In the genomic region with DNA sequence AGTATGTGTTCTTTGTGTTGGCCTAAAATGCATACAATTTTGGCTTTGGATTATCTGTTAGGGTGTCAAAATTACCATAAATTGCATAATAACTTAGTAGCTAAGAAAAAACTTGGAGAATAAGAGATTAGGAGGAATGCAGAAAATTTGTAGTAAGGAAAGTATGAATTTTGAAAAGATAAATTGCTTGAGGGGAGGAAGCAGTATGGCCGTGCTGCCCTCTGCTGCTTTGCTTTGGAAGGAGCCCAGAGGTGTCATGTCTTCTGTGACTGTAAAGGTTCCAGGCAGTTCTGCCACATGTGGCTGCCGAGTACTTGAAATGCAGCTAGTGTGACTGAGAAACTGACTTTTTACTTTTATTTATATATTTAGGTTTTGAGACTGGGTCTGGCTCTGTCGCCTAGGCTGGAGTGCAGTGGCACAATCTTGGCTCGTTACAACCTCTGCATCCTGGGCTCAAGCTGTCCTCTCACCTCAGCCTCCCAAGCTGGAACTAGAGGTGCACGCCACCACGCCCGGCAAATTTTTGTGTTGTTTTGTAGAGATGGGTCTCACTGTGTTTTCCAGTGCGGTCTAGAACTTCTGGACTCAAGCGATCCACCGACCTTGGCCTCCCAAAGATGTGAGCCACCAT, we compare ENCODE assay signal across 8 cellular contexts. TPM values are rescaled to one million over a fixed set of nuclear protein-coding genes. Genes with fewer than 3 reads are reported as not detected.
A peak's percentile ranks its signal among the peaks of the same experiment; 100 is the strongest.
DNase-seq lines count a peak whose midpoint lies in the region; ATAC-seq and TF ChIP-seq lines count a peak whose summit lies in the region.

No MANE protein-coding gene starts in this region.

- peaks cover 6% of the 10 kb centered on the region; the same call in 1 of the 2 replicates for H3K4me1 ChIP-seq in GM23338 (ENCODE audit: insufficient read depth)
- peaks cover 2 to 10% of the 10 kb centered on the region in 2 donors for H3K4me1 ChIP-seq in neuronal stem cell (ENCODE audit: control insufficient read depth in 2 of 2, insufficient read depth in 1 of 2, low read depth in 1 of 2, low read length in 2 of 2)

- H2BK5ac ChIP-seq in neuronal stem cell (ENCODE audit: low read length), result no peak overlapping the region

- intact Hi-C loops in activated T-helper 1 cell treated with anti-CD3 and anti-CD28 coated beads, Interleukin-12 subunit alpha, Interleukin-12 subunit beta, Interleukin-2, Interleukin-4 antibody, amounts not matched to agents 30 ng/mL and 10 ng/mL and 1 ng/mL, durations not matched to agents 14 hours and 24 hours and 36 hours (cut with micrococcal nuclease), result loop anchor here (1.0 to 2.0 kb wide), 3 partner anchors 58 to 813 kb away; no protein-coding TSS in a partner anchor

- no peaks in the 10 kb centered on the region for H3K27me3 ChIP-seq in BJ (ENCODE audit: control insufficient read depth, insufficient read depth, low read length)
- no peaks in the 10 kb centered on the region for H3K27me3 ChIP-seq in GM23338 (ENCODE audit: insufficient read depth)
- H3K27me3 ChIP-seq in neuronal stem cell (ENCODE audit: control insufficient read depth in 3 of 3, insufficient read depth in 3 of 3, low read depth in 1 of 3, low read length in 3 of 3), result no peaks in the 10 kb centered on the region

- H3K23ac ChIP-seq in neuronal stem cell (ENCODE audit: low read depth, low read length, poor library complexity), result no peak overlapping the region

- peaks cover 16% of the 10 kb centered on the region for H3F3A ChIP-seq in GM23338 (replicated peaks; ENCODE audit: low read depth)

- DNase-seq in BJ (ENCODE audit: low read depth) (no peak), GM23338 (ENCODE audit: low spot score) (peak; percentile 65), OCI-M1 (lab: John Stamatoyannopoulos, UW) (peak; percentile 61), fibroblast of pulmonary artery (ENCODE audit: low read depth) (peak; percentile 75), osteocyte (ENCODE audit: extremely low spot score, unreplicated experiment) (no peak), neuronal stem cell (ENCODE audit: low spot score) (no peak)
- peak; percentile 45 for DNase-seq in activated T-helper 1 cell treated with anti-CD3 and anti-CD28 coated beads, Interleukin-12 subunit alpha, Interleukin-12 subunit beta, Interleukin-2, Interleukin-4 antibody, amounts not matched to agents 30 ng/mL and 10 ng/mL and 1 ng/mL, durations not matched to agents 14 hours and 24 hours and 36 hours (ENCODE audit: low spot score)

- no peak overlapping the region for H2BK120ac ChIP-seq in neuronal stem cell (ENCODE audit: low read depth, low read length)

- H3K36me3 Mint-ChIP-seq in GM23338 (ENCODE audit: low read depth), result peaks cover 54% of the 10 kb centered on the region
- peaks cover 14% of the 10 kb centered on the region for H3K36me3 Mint-ChIP-seq in activated T-helper 1 cell treated with anti-CD3 and anti-CD28 coated beads, Interleukin-12 subunit alpha, Interleukin-12 subunit beta, Interleukin-2, Interleukin-4 antibody, amounts not matched to agents 30 ng/mL and 10 ng/mL and 1 ng/mL, durations not matched to agents 14 hours and 24 hours and 36 hours (ENCODE audit: low read depth)
- peaks cover 9% of the 10 kb centered on the region for H3K36me3 Mint-ChIP-seq in osteocyte (ENCODE audit: unreplicated experiment)

- H2BK12ac ChIP-seq in neuronal stem cell (ENCODE audit: low read length), result no peak overlapping the region

- no CpG with 5 or more reads among the region's 10 CpGs for WGBS in neuronal stem cell (ENCODE audit: extremely low coverage in 2 of 2, insufficient read length in 2 of 2, insufficient replicate concordance in 1 of 2), 2 donors

- H3K27ac Mint-ChIP-seq in GM23338, result peak overlapping the region; percentile 93; the same call in 1 of the 2 replicates
- H3K27ac Mint-ChIP-seq in activated T-helper 1 cell treated with anti-CD3 and anti-CD28 coated beads, Interleukin-12 subunit alpha, Interleukin-12 subunit beta, Interleukin-2, Interleukin-4 antibody, amounts not matched to agents 30 ng/mL and 10 ng/mL and 1 ng/mL, durations not matched to agents 14 hours and 24 hours and 36 hours, result peak overlapping the region; percentile 97
- H3K27ac Mint-ChIP-seq in osteocyte (ENCODE audit: unreplicated experiment), result peak overlapping the region; percentile 97

- H3K4me1 Mint-ChIP-seq in GM23338 (peaks cover 8% of the 10 kb centered on the region; the same call in 2 of the 3 replicates), osteocyte (ENCODE audit: unreplicated experiment) (peaks cover 24% of the 10 kb centered on the region)
- peaks cover 29% of the 10 kb centered on the region for H3K4me1 Mint-ChIP-seq in activated T-helper 1 cell treated with anti-CD3 and anti-CD28 coated beads, Interleukin-12 subunit alpha, Interleukin-12 subunit beta, Interleukin-2, Interleukin-4 antibody, amounts not matched to agents 30 ng/mL and 10 ng/mL and 1 ng/mL, durations not matched to agents 14 hours and 24 hours and 36 hours (ENCODE audit: low read depth)

- no peak overlapping the region for H4K8ac ChIP-seq in neuronal stem cell (ENCODE audit: low read depth, low read length)

- H2AFZ ChIP-seq in GM23338, result no peak overlapping the region
- H2AFZ ChIP-seq in neuronal stem cell (ENCODE audit: low read length), result no peak overlapping the region

- H3K4me3 Mint-ChIP-seq in GM23338 (peak overlapping the region; percentile 97), osteocyte (ENCODE audit: unreplicated experiment) (peak overlapping the region; percentile 98)
- peak overlapping the region; percentile 94 for H3K4me3 Mint-ChIP-seq in activated T-helper 1 cell treated with anti-CD3 and anti-CD28 coated beads, Interleukin-12 subunit alpha, Interleukin-12 subunit beta, Interleukin-2, Interleukin-4 antibody, amounts not matched to agents 30 ng/mL and 10 ng/mL and 1 ng/mL, durations not matched to agents 14 hours and 24 hours and 36 hours

- H3K4ac ChIP-seq in neuronal stem cell (ENCODE audit: low read length), result no peak overlapping the region

- no peak overlapping the region for H3K18ac ChIP-seq in neuronal stem cell (ENCODE audit: low read length)

- H3K27ac ChIP-seq in GM23338 (ENCODE audit: low read depth) (no peak overlapping the region), neuronal stem cell (replicated peaks; ENCODE audit: low read length) (no peak overlapping the region)

- no peak overlapping the region for H3K9ac ChIP-seq in neuronal stem cell (ENCODE audit: low read depth, low read length, poor library complexity)

- CTCF ChIA-PET in BJ (lab: Yijun Ruan, JAX), result interaction anchor here (0.6 to 3.6 kb wide), 26 partner anchors 8 to 813 kb away, joined by 3 to 23 read pairs (median 3); no protein-coding TSS in a partner anchor

- POLR2A ChIA-PET in BJ (lab: Charles Lee), result interaction anchor here (0.6 kb wide), 1 partner anchor 284 kb away, joined by 3 read pairs; no protein-coding TSS in a partner anchor

- peak; percentile 12 for ATAC-seq in GM23338
- ATAC-seq in HG02763 (IDR thresholded peaks at IDR 0.05; ENCODE audit: unreplicated experiment), result no peak

- H4K20me1 ChIP-seq in GM23338 (replicated peaks; ENCODE audit: insufficient read depth), result peaks cover 37% of the 10 kb centered on the region

- H3K36me3 ChIP-seq in BJ (ENCODE audit: control insufficient read depth, insufficient read depth, low read length) (peaks cover 4% of the 10 kb centered on the region), GM23338 (ENCODE audit: insufficient read depth) (peaks cover 44% of the 10 kb centered on the region), neuronal stem cell (replicated peaks in 1 of 2; ENCODE audit: control insufficient read depth in 2 of 2, insufficient read depth in 2 of 2, low read length in 2 of 2) (peaks cover 9 to 49% of the 10 kb centered on the region in 2 donors)

- peaks cover 7% of the 10 kb centered on the region for H3K79me1 ChIP-seq in neuronal stem cell (ENCODE audit: low read depth, low read length)

- H3K4me2 ChIP-seq in GM23338, result peak overlapping the region; percentile 87
- no peak overlapping the region for H3K4me2 ChIP-seq in neuronal stem cell (ENCODE audit: insufficient read depth, low read length, poor library complexity, severe bottlenecking)

- no peaks in the 10 kb centered on the region for H3K9me2 ChIP-seq in GM23338 (ENCODE audit: insufficient read depth)

- no peak overlapping the region for H2AK5ac ChIP-seq in neuronal stem cell (ENCODE audit: low read depth, low read length)

- peak; percentile 89 for TF ChIP-seq CTCF in BJ (IDR thresholded peaks at IDR 0.05; ENCODE audit: insufficient read depth, low read depth, low read length)
- TF ChIP-seq CTCF in GM23338 (conservative IDR thresholded peaks at IDR 0.05; ENCODE audit: low read depth in 2 of 2), result peak; percentile 74 to 81
- peak; percentile 88 for TF ChIP-seq CTCF in fibroblast of pulmonary artery (IDR thresholded peaks at IDR 0.05; ENCODE audit: low read length, missing control alignments)
- peak; percentile 90 for TF ChIP-seq CTCF in osteocyte (IDR thresholded peaks at IDR 0.05)

- H3K4me3 ChIP-seq in BJ (ENCODE audit: low read depth, low read length) (no peak overlapping the region), GM23338 (peak overlapping the region; percentile 68), fibroblast of pulmonary artery (replicated peaks; ENCODE audit: low read depth, low read length) (peak overlapping the region; percentile 80), neuronal stem cell (ENCODE audit: low read length in 2 of 2) (peak overlapping the region in 1 of 2 donors; percentile 84)

- no peak overlapping the region for H2BK15ac ChIP-seq in neuronal stem cell (ENCODE audit: low read length)

- no peak overlapping the region for H4K91ac ChIP-seq in neuronal stem cell (ENCODE audit: low read depth, low read length, poor library complexity)

- H3K27me3 Mint-ChIP-seq in GM23338 (ENCODE audit: insufficient read depth, low read depth, poor library complexity) (peaks cover 12% of the 10 kb centered on the region), osteocyte (ENCODE audit: unreplicated experiment) (no peaks in the 10 kb centered on the region)
- H3K27me3 Mint-ChIP-seq in activated T-helper 1 cell treated with anti-CD3 and anti-CD28 coated beads, Interleukin-12 subunit alpha, Interleukin-12 subunit beta, Interleukin-2, Interleukin-4 antibody, amounts not matched to agents 30 ng/mL and 10 ng/mL and 1 ng/mL, durations not matched to agents 14 hours and 24 hours and 36 hours (ENCODE audit: insufficient read depth), result no peaks in the 10 kb centered on the region

- H3K14ac ChIP-seq in neuronal stem cell (ENCODE audit: low read length), result no peak overlapping the region

- H3K9me3 ChIP-seq in neuronal stem cell (replicated peaks in 1 of 2; ENCODE audit: control insufficient read depth in 2 of 2, insufficient read depth in 1 of 2, low read depth in 1 of 2, low read length in 2 of 2), result peaks cover 0 to 2% of the 10 kb centered on the region in 2 donors

- peaks cover 63% of the 10 kb centered on the region for H3K79me2 ChIP-seq in GM23338 (replicated peaks; ENCODE audit: insufficient read depth)

- H3K9me3 Mint-ChIP-seq in GM23338 (no peaks in the 10 kb centered on the region), osteocyte (ENCODE audit: unreplicated experiment) (no peaks in the 10 kb centered on the region)
- no peaks in the 10 kb centered on the region for H3K9me3 Mint-ChIP-seq in activated T-helper 1 cell treated with anti-CD3 and anti-CD28 coated beads, Interleukin-12 subunit alpha, Interleukin-12 subunit beta, Interleukin-2, Interleukin-4 antibody, amounts not matched to agents 30 ng/mL and 10 ng/mL and 1 ng/mL, durations not matched to agents 14 hours and 24 hours and 36 hours

RNA-seq across cellular contexts. Expression of gene ADSL, which starts 1.8 kb away (rescaled TPM):
- polyA plus RNA-seq in BJ (2011; rRNA removed) (115 and 119 TPM in 2 replicates), GM23338 (2016; fragmentation: Nextera tagmentation; extraction: Ambion mirVana) (120 and 131 TPM in 2 replicates)
- polyA minus RNA-seq in BJ (2011; rRNA and poly(A)+ RNA removed), result 60.3 and 89.6 TPM in 2 replicates
- total RNA-seq in GM23338 (2014; rRNA removed; shearing (Covaris generic)), result 221 and 232 TPM in 2 replicates
- 156 and 160 TPM in 2 replicates for total RNA-seq in activated T-helper 1 cell treated with anti-CD3 and anti-CD28 coated beads, Interleukin-12 subunit alpha, Interleukin-12 subunit beta, Interleukin-2, Interleukin-4 antibody, amounts not matched to agents 30 ng/mL and 10 ng/mL and 1 ng/mL, durations not matched to agents 14 hours and 24 hours and 36 hours
- 74.1 and 75.0 TPM in 2 replicates for total RNA-seq in osteocyte
- polyA plus RNA-seq in neuronal stem cell (2013, experiment 1 of 2), result 70.7 TPM
- 69.7 TPM for polyA plus RNA-seq in neuronal stem cell (2013, experiment 2 of 2)

RNA-seq across cellular contexts. Expression of gene SGSM3, which starts 22.3 kb away (rescaled TPM):
- polyA plus RNA-seq in BJ (2011; rRNA removed), result 40.0 and 55.6 TPM in 2 replicates
- polyA minus RNA-seq in BJ (2011; rRNA and poly(A)+ RNA removed), result 29.7 and 35.0 TPM in 2 replicates
- total RNA-seq in GM23338 (2014; rRNA removed; shearing (Covaris generic)), result 80.1 and 82.6 TPM in 2 replicates
- polyA plus RNA-seq in GM23338 (2016; fragmentation: Nextera tagmentation; extraction: Ambion mirVana), result 45.9 and 59.3 TPM in 2 replicates
- total RNA-seq in activated T-helper 1 cell treated with anti-CD3 and anti-CD28 coated beads, Interleukin-12 subunit alpha, Interleukin-12 subunit beta, Interleukin-2, Interleukin-4 antibody, amounts not matched to agents 30 ng/mL and 10 ng/mL and 1 ng/mL, durations not matched to agents 14 hours and 24 hours and 36 hours, result 46.2 and 53.2 TPM in 2 replicates
- total RNA-seq in osteocyte, result 69.8 and 81.6 TPM in 2 replicates
- polyA plus RNA-seq in neuronal stem cell (2013, experiment 1 of 2), result 57.4 TPM
- polyA plus RNA-seq in neuronal stem cell (2013, experiment 2 of 2), result 53.6 TPM

Comparison
In these comparisons a context has a peak if more than half of its experiments do, and no peak if none do; other contexts are left out.
1. DNase-seq: peak in GM23338 (single experiment), OCI-M1 (single experiment), activated T-helper 1 cell treated with anti-CD3 and anti-CD28 coated beads, Interleukin-12 subunit alpha, Interleukin-12 subunit beta, Interleukin-2, Interleukin-4 antibody, amounts not matched to agents 30 ng/mL and 10 ng/mL and 1 ng/mL, durations not matched to agents 14 hours and 24 hours and 36 hours (single experiment) and fibroblast of pulmonary artery (single experiment); none in BJ (single experiment), osteocyte (single experiment) and neuronal stem cell (single experiment).
2. Peak in every context shown above with its lines, with median percentiles within 50 percentile points of each other: CTCF ChIP-seq, H3K27ac Mint-ChIP-seq and H3K4me3 Mint-ChIP-seq.